28 cellular contexts compared by ENCODE assay signal in genomic region chr4:22062676-22063075, GRCh38.
"Had no signal": no experiment of that assay in that cellular context is flagged by ENCODE, and none has a peak within 500 bp of the region (broad histone marks: within the 10 kb centered on the region; RNA-seq: fewer than 3 reads in every experiment).

No MANE protein-coding gene starts in this region.

- DNase-seq: stimulated activated CD4-positive, alpha-beta T cell treated with anti-CD3 and anti-CD28 coated beads, Interleukin-2, amount 100 ng/mL, for 48 hours; stimulated activated CD4-positive, alpha-beta T cell treated with anti-CD3 and anti-CD28 coated beads, Interleukin-4, amount 100 ng/mL, for 1 hour; stimulated activated CD4-positive, alpha-beta T cell treated with anti-CD3 and anti-CD28 coated beads, Interleukin-4, amount 100 ng/mL, for 24 hours; stimulated activated CD4-positive, alpha-beta T cell treated with anti-CD3 and anti-CD28 coated beads, Interleukin-4, amount 100 ng/mL, for 4 hours; stimulated activated CD8-positive, alpha-beta memory T cell treated with anti-CD3 and anti-CD28 coated beads, Interleukin-4, amount 100 ng/mL, for 48 hours; stimulated activated naive B cell treated with anti-CD40 and anti-IgM and Interleukin-4, amounts not matched to agents 10 μg/mL and 1 μg/mL and 100 μg/mL, for 72 hours; stimulated activated naive CD4-positive, alpha-beta T cell; stimulated activated naive CD4-positive, alpha-beta T cell treated with Interleukin-2 at 50 U/mL for 16 hours; stimulated activated naive CD8-positive, alpha-beta T cell treated with anti-CD3 and anti-CD28 coated beads, Interleukin-15, amount 100 ng/mL, for 72 hours; stimulated activated naive CD8-positive, alpha-beta T cell treated with anti-CD3 and anti-CD28 coated beads, Interleukin-15, Interleukin-2, amounts not matched to agents 100 U/mL and 50 U/mL, for 24 hours; stomach; substantia nigra; testis; thyroid gland; tibial artery; transverse colon; trophoblast cell; upper lobe of left lung; upper lobe of right lung; uterus had no signal

- H3K4me1 Mint-ChIP-seq: stimulated activated effector memory CD8-positive, alpha-beta T cell treated with anti-CD3 and anti-CD28 coated beads, Interleukin-12 subunit alpha, Interleukin-12 subunit beta, amount 100 ng/mL, for 72 hours; stimulated activated memory B cell treated with anti-CD40 and anti-IgM and Interleukin-4, amounts not matched to agents 10 μg/mL and 1 μg/mL and 100 μg/mL, for 72 hours; stimulated activated naive B cell treated with anti-CD40 and anti-IgM and Interleukin-4, amounts not matched to agents 10 μg/mL and 1 μg/mL and 100 μg/mL, for 72 hours; stimulated activated naive CD8-positive, alpha-beta T cell treated with anti-CD3 and anti-CD28 coated beads, Interleukin-15, amount 100 ng/mL, for 72 hours had no signal

- H3K9me3 Mint-ChIP-seq: type B pancreatic cell had no signal

- H3K4me3 ChIP-seq: stomach, suprapubic skin, testis, thoracic aorta, thyroid gland, tibial artery, tibial nerve, transverse colon, upper lobe of left lung, upper lobe of right lung, uterus, vagina had no signal

- H3K4me3 Mint-ChIP-seq: stimulated activated effector memory CD8-positive, alpha-beta T cell treated with anti-CD3 and anti-CD28 coated beads, Interleukin-12 subunit alpha, Interleukin-12 subunit beta, amount 100 ng/mL, for 72 hours; stimulated activated memory B cell treated with anti-CD40 and anti-IgM and Interleukin-4, amounts not matched to agents 10 μg/mL and 1 μg/mL and 100 μg/mL, for 72 hours; stimulated activated naive B cell treated with anti-CD40 and anti-IgM and Interleukin-4, amounts not matched to agents 10 μg/mL and 1 μg/mL and 100 μg/mL, for 72 hours; stimulated activated naive CD8-positive, alpha-beta T cell treated with anti-CD3 and anti-CD28 coated beads, Interleukin-15, amount 100 ng/mL, for 72 hours; stimulated activated naive CD8-positive, alpha-beta T cell treated with anti-CD3 and anti-CD28 coated beads, Interleukin-15, Interleukin-2, amounts not matched to agents 100 ng/mL and 50 ng/mL, for 24 hours; type B pancreatic cell had no signal

- H3K27ac ChIP-seq: stomach, suprapubic skin, testis, thoracic aorta, thyroid gland, tibial artery, tibial nerve, transverse colon, upper lobe of left lung, upper lobe of right lung, uterus, vagina had no signal

- H3K36me3 Mint-ChIP-seq: stimulated activated effector memory CD8-positive, alpha-beta T cell treated with anti-CD3 and anti-CD28 coated beads, Interleukin-12 subunit alpha, Interleukin-12 subunit beta, amount 100 ng/mL, for 72 hours; stimulated activated memory B cell treated with anti-CD40 and anti-IgM and Interleukin-4, amounts not matched to agents 10 μg/mL and 1 μg/mL and 100 μg/mL, for 72 hours; stimulated activated naive B cell treated with anti-CD40 and anti-IgM and Interleukin-4, amounts not matched to agents 10 μg/mL and 1 μg/mL and 100 μg/mL, for 72 hours; type B pancreatic cell had no signal

- H3K27ac Mint-ChIP-seq: stimulated activated effector memory CD8-positive, alpha-beta T cell treated with anti-CD3 and anti-CD28 coated beads, Interleukin-12 subunit alpha, Interleukin-12 subunit beta, amount 100 ng/mL, for 72 hours; stimulated activated memory B cell treated with anti-CD40 and anti-IgM and Interleukin-4, amounts not matched to agents 10 μg/mL and 1 μg/mL and 100 μg/mL, for 72 hours; stimulated activated naive B cell treated with anti-CD40 and anti-IgM and Interleukin-4, amounts not matched to agents 10 μg/mL and 1 μg/mL and 100 μg/mL, for 72 hours; stimulated activated naive CD8-positive, alpha-beta T cell treated with anti-CD3 and anti-CD28 coated beads, Interleukin-15, amount 100 ng/mL, for 72 hours; stimulated activated naive CD8-positive, alpha-beta T cell treated with anti-CD3 and anti-CD28 coated beads, Interleukin-15, Interleukin-2, amounts not matched to agents 100 ng/mL and 50 ng/mL, for 24 hours; type B pancreatic cell had no signal

- H3K27me3 Mint-ChIP-seq: stimulated activated memory B cell treated with anti-CD40 and anti-IgM and Interleukin-4, amounts not matched to agents 10 μg/mL and 1 μg/mL and 100 μg/mL, for 72 hours; stimulated activated naive B cell treated with anti-CD40 and anti-IgM and Interleukin-4, amounts not matched to agents 10 μg/mL and 1 μg/mL and 100 μg/mL, for 72 hours; stimulated activated naive CD8-positive, alpha-beta T cell treated with anti-CD3 and anti-CD28 coated beads, Interleukin-15, amount 100 ng/mL, for 72 hours; stimulated activated naive CD8-positive, alpha-beta T cell treated with anti-CD3 and anti-CD28 coated beads, Interleukin-15, Interleukin-2, amounts not matched to agents 100 ng/mL and 50 ng/mL, for 24 hours; type B pancreatic cell had no signal
